ENCODE assay signal across 10 cellular contexts in genomic region chr10:103696094-103696410, GRCh38.
A peak's percentile ranks its signal among the peaks of the same experiment; 100 is the strongest.
DNase-seq lines count a peak whose midpoint lies in the region; ATAC-seq, FAIRE-seq and TF ChIP-seq lines count a peak whose summit lies in the region.
"Had no signal": no experiment of that assay in that cellular context is flagged by ENCODE, and none has a peak within 500 bp of the region (broad histone marks: within the 10 kb centered on the region; RNA-seq: fewer than 3 reads in every experiment).

No MANE protein-coding gene starts in this region.

- peaks cover 8% of the 10 kb centered on the region for H4K20me1 ChIP-seq in astrocyte (ENCODE audit: insufficient read depth, low read length)

- no peak overlapping the region for H3K4me3 ChIP-seq in astrocyte (ENCODE audit: insufficient read depth, low read depth, low read length)
- H3K4me3 ChIP-seq in neuronal stem cell (ENCODE audit: low read length in 2 of 2): no peak overlapping the region

- peak overlapping the region; percentile 48 for H2AK5ac ChIP-seq in neuronal stem cell (ENCODE audit: low read depth, low read length)

- no peaks in the 10 kb centered on the region for H3K36me3 Mint-ChIP-seq in CD4-positive, alpha-beta T cell (ENCODE audit: low read depth)
- H3K36me3 Mint-ChIP-seq in astrocyte (ENCODE audit: low read depth, unreplicated experiment): no peaks in the 10 kb centered on the region

- no peak overlapping the region for H3K27ac ChIP-seq in CD4-positive, alpha-beta T cell (ENCODE audit: low read depth, low read length)
- H3K27ac ChIP-seq in astrocyte (ENCODE audit: low read depth, low read length) (peak overlapping the region; percentile 78), neuronal stem cell (replicated peaks; ENCODE audit: low read length) (no peak overlapping the region)
- H3K27ac ChIP-seq: HL-60, neutrophil had no signal

- no peak for DNase-seq in CD4-positive, alpha-beta T cell
- DNase-seq in astrocyte (ENCODE audit: low read depth): no peak
- DNase-seq in neuronal stem cell (ENCODE audit: low spot score): no peak
- DNase-seq in UCSD-AML1 (lab: John Stamatoyannopoulos, UW; ENCODE audit: unreplicated experiment): no peak
- DNase-seq in iPS-NIHi7 (ENCODE audit: extremely low spot score): no peak

- H2AFZ ChIP-seq in astrocyte (ENCODE audit: low read depth, low read length) (peak overlapping the region; percentile 72), neuronal stem cell (ENCODE audit: low read length) (no peak overlapping the region)

- H3K4me1 ChIP-seq in astrocyte (ENCODE audit: insufficient read depth, low read length) (peaks cover 35% of the 10 kb centered on the region), neuronal stem cell (ENCODE audit: control insufficient read depth in 2 of 2, insufficient read depth in 1 of 2, low read depth in 1 of 2, low read length in 2 of 2) (peaks cover 13 to 19% of the 10 kb centered on the region in 2 donors)

- no peaks in the 10 kb centered on the region for H3K9me3 Mint-ChIP-seq in CD4-positive, alpha-beta T cell
- no peaks in the 10 kb centered on the region for H3K9me3 Mint-ChIP-seq in astrocyte (ENCODE audit: unreplicated experiment)

- no peak overlapping the region for H4K8ac ChIP-seq in neuronal stem cell (ENCODE audit: low read depth, low read length)

- peak overlapping the region; percentile 75 for H3K27ac Mint-ChIP-seq in CD4-positive, alpha-beta T cell
- H3K27ac Mint-ChIP-seq in astrocyte (ENCODE audit: unreplicated experiment): peak overlapping the region; percentile 89

- FAIRE-seq in astrocyte (lab: Jason Lieb, UNC): no peak

- peak overlapping the region; percentile 30 for H2BK12ac ChIP-seq in neuronal stem cell (ENCODE audit: low read length)

- no peak overlapping the region for H3K23ac ChIP-seq in neuronal stem cell (ENCODE audit: low read depth, low read length, poor library complexity)

- H2BK5ac ChIP-seq in neuronal stem cell (ENCODE audit: low read length): no peak overlapping the region

- H3K4ac ChIP-seq in neuronal stem cell (ENCODE audit: low read length): no peak overlapping the region

- no peak overlapping the region for H4K91ac ChIP-seq in neuronal stem cell (ENCODE audit: low read depth, low read length, poor library complexity)

- H3K18ac ChIP-seq in neuronal stem cell (ENCODE audit: low read length): no peak overlapping the region

- no peaks in the 10 kb centered on the region for H3K9me3 ChIP-seq in CD4-positive, alpha-beta T cell (ENCODE audit: control insufficient read depth, low read length)
- H3K9me3 ChIP-seq in astrocyte (ENCODE audit: insufficient read depth, low read depth, low read length): no peaks in the 10 kb centered on the region
- peaks cover 0 to 2% of the 10 kb centered on the region in 2 donors for H3K9me3 ChIP-seq in neuronal stem cell (replicated peaks in 1 of 2; ENCODE audit: control insufficient read depth in 2 of 2, insufficient read depth in 1 of 2, low read depth in 1 of 2, low read length in 2 of 2)
- H3K9me3 ChIP-seq: neutrophil had no signal

- H3K27me3 ChIP-seq in CD4-positive, alpha-beta T cell (ENCODE audit: control insufficient read depth, insufficient read depth, low read length): no peaks in the 10 kb centered on the region
- H3K27me3 ChIP-seq in astrocyte (ENCODE audit: insufficient read depth, low read length) (peaks cover 2% of the 10 kb centered on the region), neuronal stem cell (ENCODE audit: control insufficient read depth in 3 of 3, insufficient read depth in 3 of 3, low read depth in 1 of 3, low read length in 3 of 3) (peaks cover 4 to 21% (median 6%) of the 10 kb centered on the region in 3 experiments)

- ATAC-seq in CD4-positive, alpha-beta T cell (ENCODE audit: poor library complexity): no peak
- peak; percentile 12 for ATAC-seq in GM21825 (IDR thresholded peaks at IDR 0.05; ENCODE audit: unreplicated experiment)
- ATAC-seq in HG03378 (IDR thresholded peaks at IDR 0.05; ENCODE audit: unreplicated experiment): no peak
- no peak for ATAC-seq in HG03039 (IDR thresholded peaks at IDR 0.05; ENCODE audit: unreplicated experiment)

- peaks cover 3% of the 10 kb centered on the region for H3K79me2 ChIP-seq in astrocyte (ENCODE audit: insufficient read depth, low read length)

- H3K9ac ChIP-seq in astrocyte (ENCODE audit: low read length) (peak overlapping the region; percentile 72), neuronal stem cell (ENCODE audit: low read depth, low read length, poor library complexity) (no peak overlapping the region)

- no peak overlapping the region for H3K4me3 Mint-ChIP-seq in CD4-positive, alpha-beta T cell
- no peak overlapping the region for H3K4me3 Mint-ChIP-seq in astrocyte (ENCODE audit: unreplicated experiment)

- no peaks in the 10 kb centered on the region for H3K79me1 ChIP-seq in neuronal stem cell (ENCODE audit: low read depth, low read length)

- H2BK120ac ChIP-seq in neuronal stem cell (ENCODE audit: low read depth, low read length): no peak overlapping the region

- H3K4me1 Mint-ChIP-seq in CD4-positive, alpha-beta T cell (ENCODE audit: low read depth): peaks cover 23% of the 10 kb centered on the region
- peaks cover 28% of the 10 kb centered on the region for H3K4me1 Mint-ChIP-seq in astrocyte (ENCODE audit: low read depth, unreplicated experiment)

- H3K4me2 ChIP-seq in astrocyte (ENCODE audit: low read length) (peak overlapping the region; percentile 76), neuronal stem cell (ENCODE audit: insufficient read depth, low read length, poor library complexity, severe bottlenecking) (peak overlapping the region; percentile 12)

- H3K36me3 ChIP-seq in astrocyte (ENCODE audit: insufficient read depth, low read length): no peaks in the 10 kb centered on the region
- no peaks in the 10 kb centered on the region for H3K36me3 ChIP-seq in neuronal stem cell (replicated peaks in 1 of 2; ENCODE audit: control insufficient read depth in 2 of 2, insufficient read depth in 2 of 2, low read length in 2 of 2)
- H3K36me3 ChIP-seq: neutrophil had no signal

- H3K14ac ChIP-seq in neuronal stem cell (ENCODE audit: low read length): no peak overlapping the region

- TF ChIP-seq CTCF in CD4-positive, alpha-beta T cell (IDR thresholded peaks at IDR 0.05): no peak
- no peak for TF ChIP-seq CTCF in astrocyte (IDR thresholded peaks at IDR 0.05; ENCODE audit: insufficient read depth, low read depth, low read length)

- POLR2A ChIA-PET in CD4-positive, alpha-beta T cell (lab: Charles Lee): no interaction called here

- H2BK15ac ChIP-seq in neuronal stem cell (ENCODE audit: low read length): no peak overlapping the region

- CTCF ChIA-PET in CD4-positive, alpha-beta T cell (lab: Charles Lee): interaction anchor here (1.1 to 2.1 kb wide), 5 partner anchors 10 to 90 kb away, joined by 3 to 14 read pairs (median 5); no protein-coding TSS in a partner anchor

- peaks cover 4% of the 10 kb centered on the region for H3K27me3 Mint-ChIP-seq in CD4-positive, alpha-beta T cell
- H3K27me3 Mint-ChIP-seq in astrocyte (ENCODE audit: low read depth, unreplicated experiment): peaks cover 15% of the 10 kb centered on the region

- intact Hi-C loops in CD4-positive, alpha-beta T cell (cut with DNase I, micrococcal nuclease): no loop called here

- no CpG with 5 or more reads among the region's 5 CpGs for WGBS in neuronal stem cell (ENCODE audit: extremely low coverage in 2 of 2, insufficient read length in 2 of 2, insufficient replicate concordance in 1 of 2), 2 donors
